20 cellular contexts compared by ENCODE assay signal in the genomic region with DNA sequence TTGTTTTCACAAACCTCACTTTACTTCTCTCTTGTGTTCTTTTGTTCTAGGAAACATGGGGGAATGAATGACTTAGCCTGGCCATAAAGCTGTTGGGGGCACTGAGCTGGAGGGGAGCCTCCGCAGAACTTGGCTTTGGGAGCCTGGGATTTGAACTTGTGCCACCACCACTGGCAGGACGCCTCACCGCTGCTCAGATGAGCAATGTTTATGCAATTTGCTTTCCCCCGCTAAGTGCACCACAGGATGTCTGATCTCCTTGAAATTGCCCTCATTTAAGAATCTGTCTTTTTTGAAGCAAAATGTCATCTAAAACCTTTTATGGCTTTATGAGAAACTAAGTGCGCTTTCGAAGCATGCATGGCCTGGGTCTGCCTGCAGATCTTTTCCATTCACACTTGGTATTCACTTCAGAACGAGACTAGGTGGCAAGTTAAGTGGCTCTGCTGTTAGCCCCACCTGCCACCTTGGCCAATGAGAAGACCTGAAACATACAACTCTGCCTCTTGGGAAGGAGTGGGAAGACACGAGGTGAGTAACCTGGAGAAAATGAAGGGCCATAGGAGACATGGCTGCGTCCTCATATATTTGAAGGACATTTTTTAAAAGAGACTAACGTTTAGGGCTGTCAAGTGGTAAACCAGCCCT.
"Had no signal": no experiment of that assay in that cellular context is flagged by ENCODE, and none has a peak within 500 bp of the region (broad histone marks: within the 10 kb centered on the region; RNA-seq: fewer than 3 reads in every experiment).

No MANE protein-coding gene starts in this region.

- ATAC-seq: activated CD8-positive, alpha-beta memory T cell treated with anti-CD3 and anti-CD28 coated beads, Interleukin-2, amount 10 ng/mL, durations not matched to agents 7 days and 5 days; activated T-cell treated with anti-CD3 and anti-CD28 coated beads, Interleukin-2, amount 50 U/mL, for 4 hours; effector memory CD8-positive, alpha-beta T cell; heart left ventricle; left lung; natural killer cell; right lobe of liver; upper lobe of right lung had no signal

- H3K36me3 Mint-ChIP-seq: activated CD8-positive, alpha-beta memory T cell treated with anti-CD3 and anti-CD28 coated beads, Interleukin-2, amount 10 ng/mL, durations not matched to agents 7 days and 5 days; activated naive CD8-positive, alpha-beta T cell treated with anti-CD3 and anti-CD28 coated beads, Interleukin-2, amount 10 ng/mL, durations not matched to agents 7 days and 5 days; memory B cell; natural killer cell had no signal

- H3K4me3 Mint-ChIP-seq: activated CD8-positive, alpha-beta memory T cell treated with anti-CD3 and anti-CD28 coated beads, Interleukin-2, amount 10 ng/mL, durations not matched to agents 7 days and 5 days; activated naive CD8-positive, alpha-beta T cell treated with anti-CD3 and anti-CD28 coated beads, Interleukin-2, amount 10 ng/mL, durations not matched to agents 7 days and 5 days; activated T-cell treated with anti-CD3 and anti-CD28 coated beads, Interleukin-2, amount 50 U/mL, for 4 hours; central memory CD8-positive, alpha-beta T cell; effector memory CD8-positive, alpha-beta T cell; memory B cell; natural killer cell; stimulated activated naive CD8-positive, alpha-beta T cell treated with anti-CD3 and anti-CD28 coated beads, Interleukin-15, Interleukin-2, amounts not matched to agents 100 ng/mL and 50 ng/mL, for 24 hours had no signal

- H3K27me3 Mint-ChIP-seq: activated CD8-positive, alpha-beta memory T cell treated with anti-CD3 and anti-CD28 coated beads, Interleukin-2, amount 10 ng/mL, durations not matched to agents 7 days and 5 days; memory B cell; stimulated activated naive CD8-positive, alpha-beta T cell treated with anti-CD3 and anti-CD28 coated beads, Interleukin-15, Interleukin-2, amounts not matched to agents 100 ng/mL and 50 ng/mL, for 24 hours had no signal

- H3K4me3 ChIP-seq: heart left ventricle, left lung, prostate gland, right lobe of liver, testis, upper lobe of right lung had no signal

- H3K9me3 Mint-ChIP-seq: activated naive CD8-positive, alpha-beta T cell treated with anti-CD3 and anti-CD28 coated beads, Interleukin-2, amount 10 ng/mL, durations not matched to agents 7 days and 5 days; activated T-cell treated with anti-CD3 and anti-CD28 coated beads, Interleukin-2, amount 50 U/mL, for 4 hours; central memory CD8-positive, alpha-beta T cell; effector memory CD8-positive, alpha-beta T cell; natural killer cell; stimulated activated naive CD8-positive, alpha-beta T cell treated with anti-CD3 and anti-CD28 coated beads, Interleukin-15, Interleukin-2, amounts not matched to agents 100 ng/mL and 50 ng/mL, for 24 hours had no signal

- H3K27ac Mint-ChIP-seq: activated CD8-positive, alpha-beta memory T cell treated with anti-CD3 and anti-CD28 coated beads, Interleukin-2, amount 10 ng/mL, durations not matched to agents 7 days and 5 days; activated naive CD8-positive, alpha-beta T cell treated with anti-CD3 and anti-CD28 coated beads, Interleukin-2, amount 10 ng/mL, durations not matched to agents 7 days and 5 days; effector memory CD8-positive, alpha-beta T cell; memory B cell; natural killer cell; stimulated activated naive CD8-positive, alpha-beta T cell treated with anti-CD3 and anti-CD28 coated beads, Interleukin-15, Interleukin-2, amounts not matched to agents 100 ng/mL and 50 ng/mL, for 24 hours had no signal

- DNase-seq: activated CD4-positive, alpha-beta T cell treated with anti-CD3 and anti-CD28 coated beads, Interleukin-2, amount 50 U/mL, for 48 hours; activated CD4-positive, CD25-positive, alpha-beta regulatory T cell treated with anti-CD3 and anti-CD28 coated beads, Interleukin-2, amount 50 U/mL, for 72 hours; activated CD8-positive, alpha-beta memory T cell treated with anti-CD3 and anti-CD28 coated beads, Interleukin-2, amount 10 ng/mL, durations not matched to agents 7 days and 5 days; activated naive CD8-positive, alpha-beta T cell treated with anti-CD3 and anti-CD28 coated beads, Interleukin-2, amount 10 ng/mL, durations not matched to agents 7 days and 5 days; activated T-cell treated with anti-CD3 and anti-CD28 coated beads, Interleukin-2, amount 50 U/mL, for 4 hours; aorta; effector memory CD8-positive, alpha-beta T cell; heart left ventricle; islet precursor cell; left lung; natural killer cell; occipital lobe; right lobe of liver; stimulated activated CD4-positive, alpha-beta T cell treated with anti-CD3 and anti-CD28 coated beads, Interleukin-2, amount 100 ng/mL, for 48 hours; testis; upper lobe of right lung had no signal

- H3K4me1 Mint-ChIP-seq: activated CD8-positive, alpha-beta memory T cell treated with anti-CD3 and anti-CD28 coated beads, Interleukin-2, amount 10 ng/mL, durations not matched to agents 7 days and 5 days; activated naive CD8-positive, alpha-beta T cell treated with anti-CD3 and anti-CD28 coated beads, Interleukin-2, amount 10 ng/mL, durations not matched to agents 7 days and 5 days; central memory CD8-positive, alpha-beta T cell; memory B cell; natural killer cell had no signal
